ENCODE assay signal across 24 cellular contexts in genomic region chr7:28448708-28449107, GRCh38. TPM values are rescaled to one million over a fixed set of nuclear protein-coding genes. Genes with fewer than 3 reads are reported as not detected.
DNase-seq lines count a peak whose midpoint lies in the region; ATAC-seq, FAIRE-seq and TF ChIP-seq lines count a peak whose summit lies in the region.
"Had no signal": no experiment of that assay in that cellular context is flagged by ENCODE, and none has a peak within 500 bp of the region (broad histone marks: within the 10 kb centered on the region; RNA-seq: fewer than 3 reads in every experiment).

No MANE protein-coding gene starts in this region.

- H3K27ac Mint-ChIP-seq in stimulated activated effector memory CD8-positive, alpha-beta T cell treated with anti-CD3 and anti-CD28 coated beads, Interleukin-12 subunit alpha, Interleukin-12 subunit beta, amount 100 ng/mL, for 72 hours: no peak overlapping the region
- H3K27ac Mint-ChIP-seq: CD14-positive monocyte; CD4-positive, alpha-beta T cell; CD8-positive, alpha-beta memory T cell; GM23338; H9 had no signal

- TF ChIP-seq CTCF in GM13976 (IDR thresholded peaks at IDR 0.05; ENCODE audit: borderline replicate concordance, control extremely low read depth, extremely low read depth, insufficient read depth, missing control alignments) (no peak), GM12878 (IDR thresholded peaks at IDR 0.05 in 2 of 3, conservative IDR thresholded peaks at IDR 0.05 in 1 of 3; ENCODE audit: control insufficient read depth in 2 of 3, extremely low read depth in 1 of 3, insufficient read depth in 1 of 3, low read depth in 3 of 3, low read length in 3 of 3) (no peak), osteoblast (IDR thresholded peaks at IDR 0.05; ENCODE audit: extremely low read depth, low read depth, low read length) (no peak)

- CTCF ChIA-PET in GM12878 (lab: Yijun Ruan, JAX): interaction anchor here (1.2 to 1.7 kb wide), 2 partner anchors 34 to 86 kb away, joined by 3 to 4 read pairs; no protein-coding TSS in a partner anchor

- H3K9me3 ChIP-seq in GM12878 (replicated peaks; ENCODE audit: control insufficient read depth, insufficient read depth, low read length) (no peaks in the 10 kb centered on the region; the same call in 2 of the 3 replicates), osteoblast (ENCODE audit: low read depth, low read length) (no peaks in the 10 kb centered on the region)
- H3K9me3 ChIP-seq: A549, BE2C had no signal

- H2AFZ ChIP-seq in GM12878 (ENCODE audit: control insufficient read depth, low read depth, low read length) (no peak overlapping the region; the same call in 1 of the 2 replicates), osteoblast (ENCODE audit: low read length) (no peak overlapping the region)
- H2AFZ ChIP-seq: GM23338 had no signal

- H3K79me2 ChIP-seq in GM12878 (ENCODE audit: control insufficient read depth, insufficient read depth, low read length): no peaks in the 10 kb centered on the region
- no peaks in the 10 kb centered on the region for H3K79me2 ChIP-seq in osteoblast (ENCODE audit: insufficient read depth, low read length)

- no peaks in the 10 kb centered on the region for H3K27me3 ChIP-seq in GM12878 (replicated peaks in 1 of 2; ENCODE audit: control insufficient read depth in 2 of 2, insufficient read depth in 2 of 2, low read length in 1 of 2)
- H3K27me3 ChIP-seq in osteoblast (ENCODE audit: insufficient read depth, low read length): no peaks in the 10 kb centered on the region
- H3K27me3 ChIP-seq: BE2C; BLaER1 treated with 17β-estradiol and CSF1 and Interleukin-3, amounts not matched to agents 10 nM and 100 nM had no signal

- DNase-seq in ELF-1 (ENCODE audit: low read depth, low spot score): peak; percentile 5
- peak; percentile 34 for DNase-seq in GM13976 (ENCODE audit: low spot score)
- no peak for DNase-seq in GM12878 (ENCODE audit: low read depth, low spot score)
- DNase-seq in NOMO-1 (lab: John Stamatoyannopoulos, UW; ENCODE audit: unreplicated experiment in 2 of 2): no peak
- DNase-seq in stimulated activated effector memory CD8-positive, alpha-beta T cell treated with anti-CD3 and anti-CD28 coated beads, Interleukin-12 subunit alpha, Interleukin-12 subunit beta, amount 100 ng/mL, for 72 hours (ENCODE audit: low spot score in 2 of 2): no peak
- DNase-seq in osteoblast (ENCODE audit: insufficient read length, low spot score, missing footprints): no peak
- DNase-seq: 8988T; ACHN; AML-193; BE2C; Calu3; CD4-positive, alpha-beta T cell; CD8-positive, alpha-beta memory T cell; DMS53; DMS79 treated with DMSO at 0.1 percent for 48 hours; H9 had no signal

- TF ChIP-seq RAD21 in GM12878 (IDR thresholded peaks at IDR 0.05; ENCODE audit: insufficient read depth, low read depth, low read length): no peak

- no peak overlapping the region for H3K27ac ChIP-seq in GM12878 (ENCODE audit: control insufficient read depth, insufficient read depth)
- no peak overlapping the region for H3K27ac ChIP-seq in osteoblast (ENCODE audit: low read depth, low read length)
- H3K27ac ChIP-seq: A549; BLaER1 treated with 17β-estradiol and CSF1 and Interleukin-3, amounts not matched to agents 10 nM and 100 nM had no signal

- BruUV-seq in GM12878 (replicated peaks; lab: Mats Ljungman, UMichigan): no TSS peak

- H3K4me3 ChIP-seq in GM12878 (no peak overlapping the region), osteoblast (ENCODE audit: insufficient read depth, low read length) (no peak overlapping the region)
- H3K4me3 ChIP-seq: A549; BLaER1 treated with 17β-estradiol and CSF1 and Interleukin-3, amounts not matched to agents 10 nM and 100 nM; GM23338 had no signal

- no peak overlapping the region for H3K4me3 Mint-ChIP-seq in stimulated activated effector memory CD8-positive, alpha-beta T cell treated with anti-CD3 and anti-CD28 coated beads, Interleukin-12 subunit alpha, Interleukin-12 subunit beta, amount 100 ng/mL, for 72 hours
- H3K4me3 Mint-ChIP-seq: CD14-positive monocyte; CD4-positive, alpha-beta T cell; CD8-positive, alpha-beta memory T cell; GM23338; H9 had no signal

- no peak for FAIRE-seq in GM12878 (lab: Jason Lieb, UNC)
- FAIRE-seq: A549, G401.6, GM12892, GM18507 had no signal

- H3K4me2 ChIP-seq in GM12878 (ENCODE audit: control insufficient read depth, insufficient read depth): no peak overlapping the region
- no peak overlapping the region for H3K4me2 ChIP-seq in osteoblast (ENCODE audit: insufficient read depth, low read length)
- H3K4me2 ChIP-seq: A549; BLaER1 treated with 17β-estradiol and CSF1 and Interleukin-3, amounts not matched to agents 10 nM and 100 nM; GM23338 had no signal

- POLR2A ChIA-PET in GM12878 (lab: Charles Lee): interaction anchor here (0.5 to 1.5 kb wide), 2 partner anchors 21 to 405 kb away, joined by 3 to 5 read pairs; no protein-coding TSS in a partner anchor

- no peak overlapping the region for H3K9ac ChIP-seq in GM12878 (ENCODE audit: control insufficient read depth, insufficient read depth, low read length)
- H3K9ac ChIP-seq: BLaER1 treated with 17β-estradiol and CSF1 and Interleukin-3, amounts not matched to agents 10 nM and 100 nM had no signal

- H3K36me3 ChIP-seq in GM12878 (ENCODE audit: control insufficient read depth in 2 of 2, insufficient read depth in 2 of 2, low read length in 1 of 2) (0 out of 4 replicates have a peak, but pooled peaks cover 0 to 2% of the 10 kb centered on the region in 2 experiments), osteoblast (ENCODE audit: insufficient read depth, low read length) (no peaks in the 10 kb centered on the region)
- H3K36me3 ChIP-seq: BE2C; BLaER1 treated with 17β-estradiol and CSF1 and Interleukin-3, amounts not matched to agents 10 nM and 100 nM had no signal

- no peaks in the 10 kb centered on the region for H3K9me3 Mint-ChIP-seq in stimulated activated effector memory CD8-positive, alpha-beta T cell treated with anti-CD3 and anti-CD28 coated beads, Interleukin-12 subunit alpha, Interleukin-12 subunit beta, amount 100 ng/mL, for 72 hours
- H3K9me3 Mint-ChIP-seq: CD4-positive, alpha-beta T cell; GM23338; H9 had no signal

- RAD21 ChIA-PET in GM12878 (lab: Charles Lee; ENCODE audit: unreplicated experiment): interaction anchor here (0.6 to 2.2 kb wide), 11 partner anchors 14 to 474 kb away, joined by 3 to 10 read pairs (median 3); no protein-coding TSS in a partner anchor

- intact Hi-C loops in GM12878 (cut with micrococcal nuclease; ENCODE audit: unreplicated experiment): no loop called here

- TF ChIP-seq POLR2A in GM12878 (IDR thresholded peaks at IDR 0.05; ENCODE audit: low read depth, low read length): no peak

- H4K20me1 ChIP-seq in GM12878 (ENCODE audit: control insufficient read depth, insufficient read depth) (no peaks in the 10 kb centered on the region), osteoblast (ENCODE audit: insufficient read depth, low read length) (no peaks in the 10 kb centered on the region)
- H4K20me1 ChIP-seq: BLaER1 treated with 17β-estradiol and CSF1 and Interleukin-3, amounts not matched to agents 10 nM and 100 nM had no signal

- H3K4me1 Mint-ChIP-seq in stimulated activated effector memory CD8-positive, alpha-beta T cell treated with anti-CD3 and anti-CD28 coated beads, Interleukin-12 subunit alpha, Interleukin-12 subunit beta, amount 100 ng/mL, for 72 hours: no peaks in the 10 kb centered on the region
- H3K4me1 Mint-ChIP-seq: CD14-positive monocyte; CD8-positive, alpha-beta memory T cell had no signal

- no peak for TF ChIP-seq EP300 in GM12878 (IDR thresholded peaks at IDR 0.05; ENCODE audit: borderline replicate concordance in 1 of 2, control insufficient read depth in 1 of 2, low read depth in 2 of 2, low read length in 2 of 2)

- in situ Hi-C loops in GM13976 (cut with MboI; ENCODE audit: low sequenced_read_pairs, unreplicated experiment) (no loop called here), GM12878 (cut with MboI) (no loop called here)

- H3K4me1 ChIP-seq in GM12878 (ENCODE audit: control insufficient read depth, insufficient read depth, low read length) (no peaks in the 10 kb centered on the region), osteoblast (ENCODE audit: insufficient read depth, low read length) (no peaks in the 10 kb centered on the region)
- H3K4me1 ChIP-seq: A549; BE2C; BLaER1 treated with 17β-estradiol and CSF1 and Interleukin-3, amounts not matched to agents 10 nM and 100 nM had no signal

- SMC1A ChIA-PET in GM12878 (lab: Charles Lee; ENCODE audit: uncharacterized antibody, unreplicated experiment): interaction anchor here (0.9 to 4.7 kb wide), 10 partner anchors 11 to 166 kb away, joined by 3 to 56 read pairs (median 4); no protein-coding TSS in a partner anchor

- 49% methylated on average over 4 of the region's 4 CpGs for whole genome bisulfite sequencing in GM12878 (ENCODE audit: insufficient coverage, insufficient replicate concordance, low lambda C conversion rate, missing lambda C conversion rate)

- peak; percentile 79 for ATAC-seq in GM12878
- no peak for ATAC-seq in stimulated activated effector memory CD8-positive, alpha-beta T cell treated with anti-CD3 and anti-CD28 coated beads, Interleukin-12 subunit alpha, Interleukin-12 subunit beta, amount 100 ng/mL, for 72 hours
- ATAC-seq: A549, GM23338, HCT116 had no signal

- no peaks in the 10 kb centered on the region for H3K36me3 Mint-ChIP-seq in stimulated activated effector memory CD8-positive, alpha-beta T cell treated with anti-CD3 and anti-CD28 coated beads, Interleukin-12 subunit alpha, Interleukin-12 subunit beta, amount 100 ng/mL, for 72 hours
- H3K36me3 Mint-ChIP-seq: CD14-positive monocyte; CD8-positive, alpha-beta memory T cell had no signal

TF ChIP-seq in GM12878, 131 proteins besides CTCF, POLR2A, EP300 and RAD21 (continues in another document):
- TF ChIP-seq ZNF274 (IDR thresholded peaks at IDR 0.05; ENCODE audit: insufficient read depth, insufficient read length): no peak
- no peak for TF ChIP-seq ESRRA (IDR thresholded peaks at IDR 0.05; ENCODE audit: low read length)
- TF ChIP-seq RUNX3 (IDR thresholded peaks at IDR 0.05; ENCODE audit: low read length): peak; percentile 53; the same call in 1 of the 2 replicates

RNA-seq across cellular contexts. Expression of gene CREB5, which starts 36.4 kb away (rescaled TPM):
- 709 and 724 TPM in 2 replicates for total RNA-seq in GM12878 (2013; cell fraction: nucleolus; rRNA removed)
- total RNA-seq in GM12878 (2014; rRNA removed) (74.1 and 75.6 TPM in 2 replicates), GM12878 (2014; rRNA removed; fragmentation: Illumina TruSeq; extraction: Trizol) (50.0 and 61.2 TPM in 2 replicates), GM12878 (2021) (65.7 and 66.8 TPM in 2 replicates), osteoblast (5.0 and 5.1 TPM in 2 replicates)
- polyA plus RNA-seq in GM12878 (2011; ENCODE audit: low read depth): 6.7 TPM
- polyA plus RNA-seq in GM12878 (2011; rRNA removed) (42.0 and 60.2 TPM in 2 replicates), GM12878 (2014; fragmentation: Illumina TruSeq; extraction: Trizol) (50.9 and 64.8 TPM in 2 replicates), GM12878 (2014; fragmentation: Nextera tagmentation; extraction: Ambion mirVana) (10 to 100 TPM; 12.9 to 29.2 TPM), GM12878 (2014; rRNA removed) (46.9 and 55.0 TPM in 2 replicates), GM12878 (2016; fragmentation: Nextera tagmentation; extraction: Ambion mirVana) (10 to 100 TPM; 50.6 to 57.0 TPM)
- polyA plus RNA-seq in GM12878 (2011; cell fraction: cytosol; rRNA removed): 54.0 and 54.3 TPM in 2 replicates
- 268 and 302 TPM in 2 replicates for polyA plus RNA-seq in GM12878 (2011; cell fraction: nucleus; rRNA removed)
- polyA plus RNA-seq in GM12878 (2012): 8.8 and 12.5 TPM in 2 replicates
- polyA minus RNA-seq in GM12878 (2011; rRNA and poly(A)+ RNA removed): 136 and 141 TPM in 2 replicates
- 24.7 TPM in 2 replicates for polyA minus RNA-seq in GM12878 (2011; cell fraction: cytosol; rRNA and poly(A)+ RNA removed)
- 193 and 361 TPM in 2 replicates for polyA minus RNA-seq in GM12878 (2011; cell fraction: nucleus; rRNA and poly(A)+ RNA removed)
- total RNA-seq: CD8-positive, alpha-beta memory T cell had no signal
- polyA plus RNA-seq: CD8-positive, alpha-beta memory T cell had no signal

Comparison
In these comparisons a context has a peak if more than half of its experiments do, and no peak if none do; other contexts are left out.
1. DNase-seq: peak in ELF-1 (single experiment) and GM13976 (single experiment); none in GM12878 (single experiment), NOMO-1 (0 of 2), stimulated activated effector memory CD8-positive, alpha-beta T cell treated with anti-CD3 and anti-CD28 coated beads, Interleukin-12 subunit alpha, Interleukin-12 subunit beta, amount 100 ng/mL, for 72 hours (0 of 2) and osteoblast (single experiment).